In genomic region chr9:34332370-34332964, GRCh38 we compare ENCODE assay signal across 1 cellular context.
TF ChIP-seq lines count a peak whose summit lies in the region.

No MANE protein-coding gene starts in this region.

TF ChIP-seq in GM23338, 12 proteins besides CTCF, POLR2A, EP300 and RAD21 (continued from another document):
- no peak for TF ChIP-seq ZNF462 (CRISPR knock-in tag; IDR thresholded peaks at IDR 0.05)
- no peak for TF ChIP-seq STAT1 (IDR thresholded peaks at IDR 0.05; ENCODE audit: unreplicated experiment)
- TF ChIP-seq POLR2AphosphoS5 (IDR thresholded peaks at IDR 0.05; ENCODE audit: low read depth) = no peak
- TF ChIP-seq ETS1 (IDR thresholded peaks at IDR 0.05) = no peak
- no peak for TF ChIP-seq EZH2phosphoT487 (IDR thresholded peaks at IDR 0.05; ENCODE audit: unreplicated experiment)
